8 cellular contexts compared by ENCODE assay signal in the genomic region with DNA sequence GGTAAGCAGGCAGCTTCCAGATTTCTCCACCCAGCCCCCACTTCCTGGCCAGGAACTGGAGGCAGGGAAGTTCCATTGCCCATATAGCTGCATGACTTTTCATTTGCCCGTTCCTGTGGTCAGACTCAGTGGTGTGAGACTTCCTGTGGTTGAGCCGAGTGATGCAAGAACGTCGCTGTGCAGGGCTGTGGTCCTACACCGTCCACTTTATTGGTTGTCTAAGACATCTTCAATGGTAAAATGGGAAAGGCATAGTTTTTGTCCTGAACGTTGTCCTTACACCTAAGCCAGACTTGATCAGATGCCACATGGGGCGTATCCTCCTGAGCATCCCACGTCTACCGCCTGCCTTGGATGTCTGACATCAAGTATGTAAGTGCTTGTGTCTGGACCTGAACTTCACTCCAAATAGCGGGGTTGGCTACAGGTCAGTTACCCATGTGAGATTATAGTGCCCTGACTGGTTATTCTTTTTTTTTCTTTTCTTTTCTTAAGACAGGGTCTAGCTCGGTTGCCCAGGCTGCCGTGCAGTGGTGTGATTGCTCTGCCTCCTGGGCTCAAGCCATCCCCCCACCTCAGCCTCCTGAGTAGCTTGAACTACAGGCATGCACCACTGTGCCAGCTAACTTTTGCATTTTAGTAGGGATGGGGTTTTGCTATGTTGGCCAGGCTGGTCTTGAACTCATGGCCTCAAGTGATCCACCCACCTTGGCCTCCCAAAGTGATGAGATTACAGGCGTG.
DNase-seq lines count a peak whose midpoint lies in the region; ATAC-seq lines count a peak whose summit lies in the region.

No MANE protein-coding gene starts in this region.

- H3K36me3 Mint-ChIP-seq in memory B cell = no peaks in the 10 kb centered on the region

- peaks cover 28% of the 10 kb centered on the region for H3K4me1 Mint-ChIP-seq in memory B cell

- no peaks in the 10 kb centered on the region for H3K9me3 Mint-ChIP-seq in memory B cell

- H3K27ac Mint-ChIP-seq in memory B cell = no peak overlapping the region

- peaks cover 3% of the 10 kb centered on the region for H3K27me3 Mint-ChIP-seq in memory B cell

- DNase-seq in GM03348 (ENCODE audit: low spot score) (peak; percentile 81), HK-2 (ENCODE audit: unreplicated experiment) (peak; percentile 89), memory B cell (ENCODE audit: low spot score in 2 of 2) (no peak), NCI-H1930 (lab: John Stamatoyannopoulos, UW) (no peak), GM19238 (ENCODE audit: insufficient read length, low spot score) (no peak), NCI-H1105 (lab: John Stamatoyannopoulos, UW) (no peak)
- peak; percentile 69 for DNase-seq in activated CD8-positive, alpha-beta memory T cell treated with anti-CD3 and anti-CD28 coated beads, Interleukin-2, amount 50 U/mL, for 48 hours

- H3K4me3 Mint-ChIP-seq in memory B cell = no peak overlapping the region

- ATAC-seq in GM19455 (IDR thresholded peaks at IDR 0.05; ENCODE audit: unreplicated experiment) (peak; percentile 55), memory B cell (ENCODE audit: low read depth) (peak; percentile 55)

Comparison
In these comparisons a context has a peak if more than half of its experiments do, and no peak if none do; other contexts are left out.
1. DNase-seq: peak in GM03348 (single experiment), HK-2 (single experiment) and activated CD8-positive, alpha-beta memory T cell treated with anti-CD3 and anti-CD28 coated beads, Interleukin-2, amount 50 U/mL, for 48 hours (single experiment); none in memory B cell (0 of 2), NCI-H1930 (0 of 2), GM19238 (single experiment) and NCI-H1105 (single experiment).